ENCODE assay signal across 8 cellular contexts in genomic region chr17:28812136-28812979, GRCh38. TPM values are rescaled to one million over a fixed set of nuclear protein-coding genes. Genes with fewer than 3 reads are reported as not detected.
A peak's percentile ranks its signal among the peaks of the same experiment; 100 is the strongest.
DNase-seq lines count a peak whose midpoint lies in the region; ATAC-seq and TF ChIP-seq lines count a peak whose summit lies in the region.

No MANE protein-coding gene starts in this region.

- peak overlapping the region; percentile 95 for H3K27ac ChIP-seq in right cardiac atrium (ENCODE audit: low read length)
- peak overlapping the region; percentile 90 to 94 for H3K27ac ChIP-seq in uterus

- H3K4me1 Mint-ChIP-seq in T-helper 1 cell treated with Interleukin-12 subunit alpha and Interleukin-12 subunit beta and Interleukin-4 antibody, amounts not matched to agents 30 μg/mL and 1 μg/mL, for 36 hours (ENCODE audit: low read depth) = peaks cover 29% of the 10 kb centered on the region

- H3K36me3 ChIP-seq in uterus = no peaks in the 10 kb centered on the region

- no peaks in the 10 kb centered on the region for H3K27me3 ChIP-seq in right cardiac atrium (ENCODE audit: control insufficient read depth, insufficient read depth)
- H3K27me3 ChIP-seq in uterus = no peaks in the 10 kb centered on the region

- no peak for TF ChIP-seq CTCF in uterus (IDR thresholded peaks at IDR 0.05)

- H3K4me3 Mint-ChIP-seq in T-helper 1 cell treated with Interleukin-12 subunit alpha and Interleukin-12 subunit beta and Interleukin-4 antibody, amounts not matched to agents 30 μg/mL and 1 μg/mL, for 36 hours = peak overlapping the region; percentile 85

- no peaks in the 10 kb centered on the region for H3K27me3 Mint-ChIP-seq in T-helper 1 cell treated with Interleukin-12 subunit alpha and Interleukin-12 subunit beta and Interleukin-4 antibody, amounts not matched to agents 30 μg/mL and 1 μg/mL, for 36 hours (ENCODE audit: low read depth)

- TF ChIP-seq POLR2A in GM15510 (IDR thresholded peaks at IDR 0.05; ENCODE audit: borderline replicate concordance, extremely low read depth, insufficient read length) (peak; percentile 56), uterus (IDR thresholded peaks at IDR 0.05) (peak in 1 of 2 donors; percentile 48)

- H3K27ac Mint-ChIP-seq in T-helper 1 cell treated with Interleukin-12 subunit alpha and Interleukin-12 subunit beta and Interleukin-4 antibody, amounts not matched to agents 30 μg/mL and 1 μg/mL, for 36 hours = peak overlapping the region; percentile 89

- H3K4me3 ChIP-seq in right cardiac atrium (ENCODE audit: low read length) = peak overlapping the region; percentile 75
- H3K4me3 ChIP-seq in uterus = peak overlapping the region; percentile 86 to 92

- ATAC-seq in HG02884 (IDR thresholded peaks at IDR 0.05; ENCODE audit: unreplicated experiment) (peak; percentile 94), right cardiac atrium (peak; percentile 100)

- no peaks in the 10 kb centered on the region for H3K36me3 Mint-ChIP-seq in T-helper 1 cell treated with Interleukin-12 subunit alpha and Interleukin-12 subunit beta and Interleukin-4 antibody, amounts not matched to agents 30 μg/mL and 1 μg/mL, for 36 hours (ENCODE audit: low read depth)

- under 1% methylated on average over 49 of the region's 49 CpGs for WGBS in right cardiac atrium

- H3K9me3 ChIP-seq in right cardiac atrium (ENCODE audit: control insufficient read depth, low read length) (no peaks in the 10 kb centered on the region), uterus (no peaks in the 10 kb centered on the region)

- intact Hi-C loops in right cardiac atrium (cut with DNase I) = loop anchor here in 1 of 4 donors (10.0 kb wide), 1 partner anchor 48 kb away; no protein-coding TSS in a partner anchor
- intact Hi-C loops in uterus (cut with DNase I; ENCODE audit: low total_unique reads) = no loop called here

- no peaks in the 10 kb centered on the region for H3K9me3 Mint-ChIP-seq in T-helper 1 cell treated with Interleukin-12 subunit alpha and Interleukin-12 subunit beta and Interleukin-4 antibody, amounts not matched to agents 30 μg/mL and 1 μg/mL, for 36 hours

- DNase-seq in NCI-H146 treated with DMSO at 0.1 percent for 48 hours (lab: John Stamatoyannopoulos, UW; ENCODE audit: unreplicated experiment) (peak; percentile 94), anterior cingulate cortex (lab: John Stamatoyannopoulos, UW) (peak; percentile 80 to 99 (median 96)), right cardiac atrium (peak; percentile 98 to 99 (median 99)), pulmonary artery endothelial cell (ENCODE audit: low read depth, low spot score) (peak; percentile 88), uterus (peak; percentile 95 to 96)

- H3K4me1 ChIP-seq in right cardiac atrium (ENCODE audit: control insufficient read depth, insufficient read depth, low read length) (no peaks in the 10 kb centered on the region), uterus (peaks cover 0 to 2% of the 10 kb centered on the region in 2 donors)

RNA-seq across cellular contexts. Expression of gene FAM222B, which starts 30.2 kb away (rescaled TPM):
- total RNA-seq in right cardiac atrium = 10 to 100 TPM; 15.3 to 19.6 (median 18.6) TPM
- 11.9 TPM for polyA plus RNA-seq in right cardiac atrium
- 3.4 and 5.5 TPM in 2 replicates for total RNA-seq in pulmonary artery endothelial cell
- total RNA-seq in uterus = 10 to 100 TPM in 1 of 4 donors, 1 to 10 TPM in 3; 2.4 to 24.3 (median 4.2) TPM

RNA-seq across cellular contexts. Expression of gene ERAL1, which starts 42.5 kb away (rescaled TPM):
- total RNA-seq in right cardiac atrium (10 to 100 TPM; 25.9 to 30.1 (median 28.3) TPM), pulmonary artery endothelial cell (30.7 and 49.2 TPM in 2 replicates), uterus (10 to 100 TPM; 19.0 to 67.6 (median 32.3) TPM)
- polyA plus RNA-seq in right cardiac atrium = 29.3 TPM

Comparison
In these comparisons a context has a peak if more than half of its experiments do, and no peak if none do; other contexts are left out.
1. Peak in every context shown above with its lines: DNase-seq, ATAC-seq, H3K4me3 ChIP-seq and H3K27ac ChIP-seq.